28 cellular contexts compared by ENCODE assay signal in the genomic region with DNA sequence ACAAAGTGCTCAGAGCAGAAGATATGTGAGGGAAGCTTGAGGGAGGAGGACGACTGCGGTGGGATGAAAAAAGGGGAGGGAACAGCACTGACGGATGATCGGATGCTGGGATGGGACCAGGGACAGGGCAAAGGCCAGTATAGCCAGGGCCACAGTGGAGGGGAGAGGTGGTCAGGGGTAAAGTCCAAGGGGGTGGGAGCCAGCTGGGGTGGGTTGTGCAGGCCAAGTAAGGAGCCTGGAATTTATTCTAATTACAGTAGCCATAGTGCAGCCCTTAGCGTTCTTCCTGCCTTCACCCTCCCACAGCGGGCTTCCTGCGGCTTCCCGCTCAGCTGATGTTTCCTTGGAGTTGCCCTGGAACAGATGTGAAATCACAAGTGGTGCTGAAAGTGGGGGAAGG. TPM values are rescaled to one million over a fixed set of nuclear protein-coding genes. Genes with fewer than 3 reads are reported as not detected.
DNase-seq lines count a peak whose midpoint lies in the region; ATAC-seq and TF ChIP-seq lines count a peak whose summit lies in the region.
"Had no signal": no experiment of that assay in that cellular context is flagged by ENCODE, and none has a peak within 500 bp of the region (broad histone marks: within the 10 kb centered on the region; RNA-seq: fewer than 3 reads in every experiment).

No MANE protein-coding gene starts in this region.

- H3K36me3 ChIP-seq in hepatocyte (replicated peaks; ENCODE audit: insufficient read depth, low read depth) = no peaks in the 10 kb centered on the region
- H3K36me3 ChIP-seq: BLaER1, heart left ventricle, transverse colon had no signal

- no peaks in the 10 kb centered on the region for H3K9me3 Mint-ChIP-seq in effector memory CD8-positive, alpha-beta T cell
- H3K9me3 Mint-ChIP-seq: activated CD4-positive, alpha-beta T cell treated with anti-CD3 and anti-CD28 coated beads, Interleukin-2, amount 10 ng/mL, durations not matched to agents 24 days and 14 days; activated naive CD8-positive, alpha-beta T cell treated with anti-CD3 and anti-CD28 coated beads, Interleukin-2, amount 50 U/mL, for 24 hours; activated T-cell treated with anti-CD3 and anti-CD28 coated beads, Interleukin-2, amount 50 U/mL, for 4 hours; naive B cell had no signal

- no peak for ATAC-seq in HG03469 (IDR thresholded peaks at IDR 0.05; ENCODE audit: unreplicated experiment)
- ATAC-seq in GM21360 (IDR thresholded peaks at IDR 0.05; ENCODE audit: unreplicated experiment) = no peak
- ATAC-seq in effector memory CD8-positive, alpha-beta T cell (replicated peaks) = no peak
- ATAC-seq: activated naive CD8-positive, alpha-beta T cell treated with anti-CD3 and anti-CD28 coated beads, Interleukin-2, amount 50 U/mL, for 24 hours; activated T-cell treated with anti-CD3 and anti-CD28 coated beads, Interleukin-2, amount 50 U/mL, for 4 hours; heart left ventricle had no signal

- H3K36me3 Mint-ChIP-seq in effector memory CD8-positive, alpha-beta T cell (ENCODE audit: insufficient read depth) = no peaks in the 10 kb centered on the region
- H3K36me3 Mint-ChIP-seq: naive B cell had no signal

- no peak for TF ChIP-seq CTCF in AG10803 (conservative IDR thresholded peaks at IDR 0.05; ENCODE audit: low read length)
- no peak for TF ChIP-seq CTCF in hepatocyte (IDR thresholded peaks at IDR 0.05; ENCODE audit: poor library complexity)

- H3K4me1 ChIP-seq in hepatocyte (ENCODE audit: insufficient read depth) = peaks cover 28% of the 10 kb centered on the region
- H3K4me1 ChIP-seq: transverse colon had no signal

- no peak overlapping the region for H3K27ac Mint-ChIP-seq in effector memory CD8-positive, alpha-beta T cell
- H3K27ac Mint-ChIP-seq: activated CD4-positive, alpha-beta T cell treated with anti-CD3 and anti-CD28 coated beads, Interleukin-2, amount 10 ng/mL, durations not matched to agents 24 days and 14 days; activated naive CD8-positive, alpha-beta T cell treated with anti-CD3 and anti-CD28 coated beads, Interleukin-2, amount 50 U/mL, for 24 hours; naive B cell had no signal

- H3K27ac ChIP-seq in hepatocyte = no peak overlapping the region
- H3K27ac ChIP-seq: BLaER1, epithelial cell of prostate, heart left ventricle, skin epidermis, transverse colon, VCaP had no signal

- no peaks in the 10 kb centered on the region for H3K79me2 ChIP-seq in hepatocyte

- no peaks in the 10 kb centered on the region for H4K20me1 ChIP-seq in hepatocyte (ENCODE audit: insufficient read depth, poor library complexity, severe bottlenecking)

- H3K9me3 ChIP-seq in hepatocyte (ENCODE audit: low read depth) = no peaks in the 10 kb centered on the region
- H3K9me3 ChIP-seq: BLaER1, heart left ventricle, transverse colon had no signal

- H3K4me3 Mint-ChIP-seq in effector memory CD8-positive, alpha-beta T cell = no peak overlapping the region
- H3K4me3 Mint-ChIP-seq: activated CD4-positive, alpha-beta T cell treated with anti-CD3 and anti-CD28 coated beads, Interleukin-2, amount 10 ng/mL, durations not matched to agents 24 days and 14 days; activated naive CD8-positive, alpha-beta T cell treated with anti-CD3 and anti-CD28 coated beads, Interleukin-2, amount 50 U/mL, for 24 hours; activated T-cell treated with anti-CD3 and anti-CD28 coated beads, Interleukin-2, amount 50 U/mL, for 4 hours; naive B cell had no signal

- WGBS in hepatocyte (ENCODE audit: low lambda C conversion rate, missing lambda C conversion rate) = 54% methylated on average over 8 of the region's 8 CpGs

- H3K4me1 Mint-ChIP-seq in effector memory CD8-positive, alpha-beta T cell (ENCODE audit: low read depth in 2 of 2) = no peaks in the 10 kb centered on the region
- H3K4me1 Mint-ChIP-seq: activated naive CD8-positive, alpha-beta T cell treated with anti-CD3 and anti-CD28 coated beads, Interleukin-2, amount 50 U/mL, for 24 hours had no signal

- peak; percentile 36 for DNase-seq in AG10803 (ENCODE audit: low read depth)
- DNase-seq in HuH-7.5 (ENCODE audit: low spot score) = peak; percentile 77
- peak; percentile 34 for DNase-seq in hepatocyte (ENCODE audit: low spot score)
- DNase-seq in myocyte (ENCODE audit: low read depth) = peak; percentile 38
- no peak for DNase-seq in COLO668 (lab: John Stamatoyannopoulos, UW; ENCODE audit: unreplicated experiment)
- no peak for DNase-seq in effector memory CD8-positive, alpha-beta T cell
- DNase-seq: activated CD4-positive, alpha-beta T cell treated with anti-CD3 and anti-CD28 coated beads, Interleukin-2, amount 10 ng/mL, durations not matched to agents 24 days and 14 days; activated gamma-delta T cell treated with Interleukin-2 at 50 U/mL for 16 hours; activated naive CD8-positive, alpha-beta T cell treated with anti-CD3 and anti-CD28 coated beads, Interleukin-2, amount 50 U/mL, for 24 hours; activated T-cell treated with anti-CD3 and anti-CD28 coated beads, Interleukin-2, amount 50 U/mL, for 4 hours; COR-L47; DMS79; GOT3; heart left ventricle; naive B cell; NCI-H1092; NCI-H187 treated with DMSO at 0.1 percent for 48 hours; NCI-H524 treated with DMSO at 0.1 percent for 48 hours; nucleus accumbens; SHP77 treated with DMSO at 0.1 percent for 48 hours; transverse colon had no signal

- H3K4me3 ChIP-seq in AG10803 (ENCODE audit: low read length) (no peak overlapping the region), hepatocyte (no peak overlapping the region)
- H3K4me3 ChIP-seq: BLaER1, heart left ventricle, skin epidermis, transverse colon had no signal

- no peak overlapping the region for H3K4me2 ChIP-seq in hepatocyte
- H3K4me2 ChIP-seq: BLaER1 had no signal

- no peaks in the 10 kb centered on the region for H3K9me2 ChIP-seq in hepatocyte (replicated peaks; ENCODE audit: insufficient read depth)

- H2AFZ ChIP-seq in hepatocyte = no peak overlapping the region

- peaks cover 0 to 50% of the 10 kb centered on the region in 2 donors for H3K27me3 Mint-ChIP-seq in effector memory CD8-positive, alpha-beta T cell
- H3K27me3 Mint-ChIP-seq: activated CD4-positive, alpha-beta T cell treated with anti-CD3 and anti-CD28 coated beads, Interleukin-2, amount 10 ng/mL, durations not matched to agents 24 days and 14 days; activated naive CD8-positive, alpha-beta T cell treated with anti-CD3 and anti-CD28 coated beads, Interleukin-2, amount 50 U/mL, for 24 hours had no signal

- no peaks in the 10 kb centered on the region for H3K27me3 ChIP-seq in hepatocyte
- H3K27me3 ChIP-seq: BLaER1, heart left ventricle had no signal

RNA-seq across cellular contexts. Expression of a gene that starts 7.6 kb away (rescaled TPM):
- total RNA-seq in hepatocyte = 120 and 125 TPM in 2 replicates
- polyA plus RNA-seq in hepatocyte = 138 and 148 TPM in 2 replicates
- 121 and 124 TPM in 2 replicates for total RNA-seq in myocyte
- 116 TPM for polyA plus RNA-seq in myocyte (2012)

RNA-seq across cellular contexts. Expression of a gene that starts 22.7 kb away (rescaled TPM):
- total RNA-seq in hepatocyte (90.3 and 116 TPM in 2 replicates), myocyte (10.8 and 15.7 TPM in 2 replicates)
- polyA plus RNA-seq in hepatocyte = 137 and 158 TPM in 2 replicates
- 25.4 TPM for polyA plus RNA-seq in myocyte (2012)

RNA-seq across cellular contexts. Expression of a gene that starts 22.8 kb away (rescaled TPM):
- total RNA-seq in hepatocyte (27.7 and 32.1 TPM in 2 replicates), myocyte (50.7 and 57.5 TPM in 2 replicates)
- polyA plus RNA-seq in hepatocyte = 34.6 and 39.1 TPM in 2 replicates
- polyA plus RNA-seq in myocyte (2012) = 43.1 TPM

RNA-seq across cellular contexts. Expression of a gene that starts 52.9 kb away (rescaled TPM):
- total RNA-seq in hepatocyte (0.57 and 0.76 TPM in 2 replicates), myocyte (1.3 and 1.8 TPM in 2 replicates)
- polyA plus RNA-seq in hepatocyte = 1.7 and 2.4 TPM in 2 replicates
- polyA plus RNA-seq in myocyte (2012) = 1.6 TPM
- total RNA-seq: pulmonary artery endothelial cell had no signal

RNA-seq across cellular contexts. Expression of a gene that starts 57.2 kb away (rescaled TPM):
- 24.3 and 31.5 TPM in 2 replicates for total RNA-seq in hepatocyte
- polyA plus RNA-seq in hepatocyte = 41.0 and 48.7 TPM in 2 replicates
- total RNA-seq in myocyte = 21.9 and 30.0 TPM in 2 replicates
- 37.0 TPM for polyA plus RNA-seq in myocyte (2012)

Comparison
In these comparisons a context has a peak if more than half of its experiments do, and no peak if none do; other contexts are left out.
1. DNase-seq: peak in AG10803 (single experiment), HuH-7.5 (single experiment), hepatocyte (single experiment) and myocyte (single experiment); none in COLO668 (single experiment) and effector memory CD8-positive, alpha-beta T cell (0 of 3).